In genomic region chr15:29648415-29648814, GRCh38 we compare ENCODE assay signal across 4 cellular contexts.
A peak's percentile ranks its signal among the peaks of the same experiment; 100 is the strongest.
DNase-seq lines count a peak whose midpoint lies in the region; ATAC-seq, FAIRE-seq and TF ChIP-seq lines count a peak whose summit lies in the region.
"Not testable (repeated sequence)": the region's sequence is repeated elsewhere in the genome, so short reads cannot be mapped to it uniquely, and the experiment has no call there.

No MANE protein-coding gene starts in this region.

- H2BK5ac ChIP-seq in IMR-90 (ENCODE audit: low read depth, low read length, poor library complexity, severe bottlenecking) = not testable (repeated sequence)

- TF ChIP-seq RAD21 in IMR-90 (IDR thresholded peaks at IDR 0.05; ENCODE audit: low read length); K562 (CRISPR knock-in tag; conservative IDR thresholded peaks at IDR 0.05 in 1 of 2, IDR thresholded peaks at IDR 0.05 in 1 of 2); HepG2 (CRISPR knock-in tag; IDR thresholded peaks at IDR 0.05): not testable (repeated sequence)

- H2BK15ac ChIP-seq in IMR-90 (ENCODE audit: low read depth, low read length) = not testable (repeated sequence)

- not testable (repeated sequence) for H3K4ac ChIP-seq in IMR-90 (ENCODE audit: low read depth, low read length)

- H3K79me1 ChIP-seq in IMR-90 (ENCODE audit: low read depth in 1 of 2, low read length in 2 of 2) = not testable (repeated sequence)

- intact Hi-C loops in IMR-90 (cut with micrococcal nuclease) = loop anchor here (10.0 kb wide), 1 partner anchor 64 kb away; no protein-coding TSS in a partner anchor
- intact Hi-C loops in K562 (cut with micrococcal nuclease); HepG2 (cut with micrococcal nuclease; ENCODE audit: unreplicated experiment): not testable (repeated sequence)

- H2AK5ac ChIP-seq in IMR-90 (ENCODE audit: low read depth, low read length) = not testable (repeated sequence)

- H4K8ac ChIP-seq in IMR-90 (ENCODE audit: low read depth in 2 of 2, low read length in 2 of 2) = not testable (repeated sequence)

- not testable (repeated sequence) for TF ChIP-seq POLR2A in IMR-90 (IDR thresholded peaks at IDR 0.05; ENCODE audit: low read depth, low read length); K562 (conservative IDR thresholded peaks at IDR 0.05); HepG2 (IDR thresholded peaks at IDR 0.05; ENCODE audit: insufficient read depth in 1 of 2, low read depth in 2 of 2, low read length in 2 of 2)

- H3K14ac ChIP-seq in IMR-90 (replicated peaks; ENCODE audit: low read depth, low read length) = not testable (repeated sequence)

- not testable (repeated sequence) for TF ChIP-seq CTCF in IMR-90 (conservative IDR thresholded peaks at IDR 0.05; ENCODE audit: low read depth, low read length); K562 (IDR thresholded peaks at IDR 0.05 in 2 of 3, conservative IDR thresholded peaks at IDR 0.05 in 1 of 3; ENCODE audit: insufficient read depth in 2 of 3, low read depth in 1 of 3, low read length in 3 of 3); bronchial epithelial cell (IDR thresholded peaks at IDR 0.05; ENCODE audit: insufficient read depth, low read length, severe bottlenecking); HepG2 (CRISPR knock-in tag; IDR thresholded peaks at IDR 0.05)

- not testable (repeated sequence) for H3K18ac ChIP-seq in IMR-90 (ENCODE audit: low read depth, low read length)

- not testable (repeated sequence) for H3K4me1 ChIP-seq in IMR-90 (ENCODE audit: control insufficient read depth, insufficient read depth, low read length); K562 (replicated peaks in 1 of 2; ENCODE audit: control insufficient read depth in 2 of 2, insufficient read depth in 2 of 2, low read length in 2 of 2); HepG2 (ENCODE audit: insufficient read depth, low read length)

- H3K4me3 ChIP-seq in IMR-90 (ENCODE audit: insufficient read depth, low read depth, low read length); K562; bronchial epithelial cell (ENCODE audit: low read depth, low read length); HepG2 (replicated peaks in 1 of 3; ENCODE audit: insufficient read depth in 1 of 3, low read depth in 2 of 3, low read length in 3 of 3): not testable (repeated sequence)

- in situ Hi-C loops in IMR-90 (cut with MboI; ENCODE audit: low sequenced_read_pairs); K562 (cut with MboI); HepG2 (cut with HindIII; ENCODE audit: extremely low pct_ligation_motif_present, low pct_unique_long_range_greater_than_20kb): not testable (repeated sequence)

- H2AK9ac ChIP-seq in IMR-90 (replicated peaks; ENCODE audit: low read depth, low read length, poor library complexity) = not testable (repeated sequence)

- not testable (repeated sequence) for H3K56ac ChIP-seq in IMR-90 (ENCODE audit: extremely low read depth, insufficient read depth, low read length)

- not testable (repeated sequence) for H4K91ac ChIP-seq in IMR-90 (ENCODE audit: insufficient read depth, low read depth, low read length)

- WGBS in IMR-90 (ENCODE audit: extremely low coverage in 2 of 2, insufficient read length in 1 of 2), 2 experiments = 43% methylated on average over 1 of the region's 5 CpGs; no CpG with 5 or more reads in 1 of the 2 experiments
- 2% methylated on average over 5 of the region's 5 CpGs for WGBS in K562 (ENCODE audit: insufficient coverage, low coverage, missing lambda C conversion rate)
- 5% methylated on average over 4 of the region's 5 CpGs for WGBS in HepG2 (ENCODE audit: low lambda C conversion rate)

- BruUV-seq in IMR-90 (replicated peaks; lab: Mats Ljungman, UMichigan); K562 (replicated peaks; lab: Mats Ljungman, UMichigan); HepG2 (replicated peaks; lab: Mats Ljungman, UMichigan): not testable (repeated sequence)

- CTCF ChIA-PET in IMR-90 (lab: Yijun Ruan, JAX); K562 (lab: Yijun Ruan, JAX; ENCODE audit: low intra/inter-chr PET ratio); HepG2 (lab: Yijun Ruan, JAX; ENCODE audit: low intra/inter-chr PET ratio, low total read pairs): not testable (repeated sequence)

- TF ChIP-seq EP300 in K562 (IDR thresholded peaks at IDR 0.05; ENCODE audit: low read length); HepG2 (IDR thresholded peaks at IDR 0.05; ENCODE audit: low read depth in 2 of 2, low read length in 2 of 2); HepG2 (CRISPR knock-in tag; IDR thresholded peaks at IDR 0.05; ENCODE audit: borderline replicate concordance): not testable (repeated sequence)

- not testable (repeated sequence) for H3K79me2 ChIP-seq in K562 (ENCODE audit: control insufficient read depth, insufficient read depth, low read length); HepG2 (ENCODE audit: insufficient read depth, low read length)

- not testable (repeated sequence) for H2AFZ ChIP-seq in IMR-90 (replicated peaks; ENCODE audit: low read length, poor library complexity); K562 (ENCODE audit: low read depth, low read length); HepG2 (ENCODE audit: low read length)

- not testable (repeated sequence) for H4K5ac ChIP-seq in IMR-90 (ENCODE audit: low read depth, low read length)

- not testable (repeated sequence) for H3K4me2 ChIP-seq in IMR-90 (ENCODE audit: low read depth, low read length); K562 (ENCODE audit: insufficient read depth, low read length); HepG2 (ENCODE audit: low read depth, low read length)

- DNase-seq in IMR-90; K562 (ENCODE audit: extremely low read depth in 1 of 4, low spot score in 3 of 4); bronchial epithelial cell (ENCODE audit: low read depth); HepG2 (ENCODE audit: low spot score): not testable (repeated sequence)

- H3K27ac ChIP-seq in IMR-90 (ENCODE audit: insufficient read depth, low read length); K562 (ENCODE audit: extremely low read depth, low read depth, low read length); HepG2 (ENCODE audit: extremely low read length, insufficient read depth, low read length): not testable (repeated sequence)

- not testable (repeated sequence) for H3K36me3 ChIP-seq in IMR-90 (ENCODE audit: control insufficient read depth, insufficient read depth, low read length); K562 (ENCODE audit: control insufficient read depth, insufficient read depth, low read length); bronchial epithelial cell (ENCODE audit: control insufficient read depth, insufficient read depth, low read length); HepG2 (replicated peaks in 1 of 2; ENCODE audit: control insufficient read depth in 1 of 2, insufficient read depth in 2 of 2, low read length in 2 of 2)

- POLR2A ChIA-PET in IMR-90 (lab: Charles Lee; ENCODE audit: unreplicated experiment); K562 (lab: Yijun Ruan, JAX); HepG2 (lab: Yijun Ruan, JAX): not testable (repeated sequence)

- H2BK120ac ChIP-seq in IMR-90 (ENCODE audit: low read depth, low read length) = not testable (repeated sequence)

- H3K27me3 ChIP-seq in IMR-90 (ENCODE audit: control insufficient read depth, insufficient read depth, low read length); K562 (ENCODE audit: control insufficient read depth in 2 of 2, insufficient read depth in 2 of 2, low read length in 2 of 2); bronchial epithelial cell (ENCODE audit: control insufficient read depth, insufficient read depth, low read length); HepG2 (ENCODE audit: control insufficient read depth in 1 of 2, insufficient read depth in 2 of 2, low read length in 2 of 2): not testable (repeated sequence)

- not testable (repeated sequence) for FAIRE-seq in K562 (lab: Jason Lieb, UNC); HepG2 (lab: Jason Lieb, UNC)
- peak; percentile 40 for FAIRE-seq in bronchial epithelial cell (lab: Jason Lieb, UNC)

- H3K9me1 ChIP-seq in IMR-90 (ENCODE audit: insufficient read depth, low read length); K562 (ENCODE audit: control insufficient read depth, insufficient read depth, low read length): not testable (repeated sequence)

- not testable (repeated sequence) for H2BK20ac ChIP-seq in IMR-90 (ENCODE audit: low read depth, low read length)

- H3K23ac ChIP-seq in IMR-90 (ENCODE audit: low read depth, low read length) = not testable (repeated sequence)

- H4K20me1 ChIP-seq in IMR-90 (ENCODE audit: insufficient read depth, low read length); K562 (replicated peaks; ENCODE audit: control insufficient read depth, insufficient read depth, low read length); HepG2 (ENCODE audit: insufficient read depth, low read length): not testable (repeated sequence)

- not testable (repeated sequence) for ATAC-seq in IMR-90 (ENCODE audit: low read depth); K562; HepG2

- not testable (repeated sequence) for H3K9ac ChIP-seq in IMR-90 (ENCODE audit: low read depth, low read length); K562 (ENCODE audit: insufficient read depth in 1 of 2, low read depth in 2 of 2, low read length in 2 of 2); HepG2 (ENCODE audit: insufficient read depth, low read depth, low read length)

- H3K9me3 ChIP-seq in IMR-90 (ENCODE audit: control insufficient read depth, insufficient read depth, low read length); K562 (replicated peaks; ENCODE audit: control insufficient read depth, insufficient read depth, low read depth, low read length); HepG2 (ENCODE audit: low read length): not testable (repeated sequence)

- dilution Hi-C loops in IMR-90 (cut with HindIII; ENCODE audit: low sequenced_read_pairs, unreplicated experiment) = not testable (repeated sequence)

TF ChIP-seq in IMR-90, 13 proteins besides CTCF, POLR2A, EP300 and RAD21:
- peak; percentile 68 for TF ChIP-seq CEBPB (IDR thresholded peaks at IDR 0.05; ENCODE audit: low read depth, low read length)
TF ChIP-seq in IMR-90: peak in this region for 1; not testable (repeated sequence) for 12.
